In the genomic region with DNA sequence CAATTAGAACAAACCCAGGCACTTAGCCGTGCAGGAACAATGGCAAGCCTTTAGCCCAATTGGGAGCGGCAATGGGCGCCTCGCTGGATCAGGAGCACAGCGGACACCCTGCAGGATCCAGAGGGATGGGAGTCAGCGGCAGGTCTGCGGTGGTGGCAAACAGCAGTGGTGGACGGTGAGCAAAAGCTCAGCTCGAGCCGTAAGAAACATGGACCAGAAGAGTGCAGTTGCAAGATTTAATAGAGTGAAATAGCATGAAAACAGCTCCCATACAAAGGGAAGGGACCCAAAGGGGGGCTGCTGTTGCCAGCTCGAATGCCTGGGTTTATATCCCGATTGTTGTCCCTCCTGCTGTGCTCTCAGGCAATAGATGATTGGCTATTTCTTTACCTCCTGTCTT, we compare ENCODE assay signal across 5 cellular contexts. TPM values are rescaled to one million over a fixed set of nuclear protein-coding genes. Genes with fewer than 3 reads are reported as not detected.
"Had no signal": no experiment of that assay in that cellular context is flagged by ENCODE, and none has a peak within 500 bp of the region (broad histone marks: within the 10 kb centered on the region; RNA-seq: fewer than 3 reads in every experiment).

A gene with protein sequence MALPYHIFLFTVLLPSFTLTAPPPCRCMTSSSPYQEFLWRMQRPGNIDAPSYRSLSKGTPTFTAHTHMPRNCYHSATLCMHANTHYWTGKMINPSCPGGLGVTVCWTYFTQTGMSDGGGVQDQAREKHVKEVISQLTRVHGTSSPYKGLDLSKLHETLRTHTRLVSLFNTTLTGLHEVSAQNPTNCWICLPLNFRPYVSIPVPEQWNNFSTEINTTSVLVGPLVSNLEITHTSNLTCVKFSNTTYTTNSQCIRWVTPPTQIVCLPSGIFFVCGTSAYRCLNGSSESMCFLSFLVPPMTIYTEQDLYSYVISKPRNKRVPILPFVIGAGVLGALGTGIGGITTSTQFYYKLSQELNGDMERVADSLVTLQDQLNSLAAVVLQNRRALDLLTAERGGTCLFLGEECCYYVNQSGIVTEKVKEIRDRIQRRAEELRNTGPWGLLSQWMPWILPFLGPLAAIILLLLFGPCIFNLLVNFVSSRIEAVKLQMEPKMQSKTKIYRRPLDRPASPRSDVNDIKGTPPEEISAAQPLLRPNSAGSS (minus strand): TSS at position 302 of the 400 bp plus-strand sequence. CDS start 7,565 bp downstream, outside the sequence.

RNA-seq across cellular contexts. Expression of the gene that starts here (rescaled TPM):
- total RNA-seq: LHCN-M2, PC-3, Peyer's patch, Right ventricle myocardium superior, SK-MEL-5 had no signal
